Comparison of ENCODE assay signal across 27 cellular contexts in genomic region chr18:36608107-36608506, GRCh38.
DNase-seq lines count a peak whose midpoint lies in the region; ATAC-seq, FAIRE-seq and TF ChIP-seq lines count a peak whose summit lies in the region.
"Had no signal": no experiment of that assay in that cellular context is flagged by ENCODE, and none has a peak within 500 bp of the region (broad histone marks: within the 10 kb centered on the region; RNA-seq: fewer than 3 reads in every experiment).

No MANE protein-coding gene starts in this region.

- H3K4me1 ChIP-seq in HEK293 (ENCODE audit: control insufficient read depth, insufficient read depth, low read length): no peaks in the 10 kb centered on the region
- H3K4me1 ChIP-seq in hepatocyte (ENCODE audit: insufficient read depth): peaks cover 3% of the 10 kb centered on the region
- H3K4me1 ChIP-seq: A549 had no signal

- CTCF ChIA-PET in HEK293 (lab: Yijun Ruan, JAX): no interaction called here

- H3K36me3 ChIP-seq in HEK293 (ENCODE audit: control insufficient read depth in 2 of 2, insufficient read depth in 1 of 2, low read length in 2 of 2): peaks cover 0 to 11% of the 10 kb centered on the region in 2 experiments; a peak in 1 of 3 replicates
- H3K36me3 ChIP-seq in hepatocyte (replicated peaks; ENCODE audit: insufficient read depth, low read depth): no peaks in the 10 kb centered on the region
- H3K36me3 ChIP-seq: BLaER1 treated with 17β-estradiol and CSF1 and Interleukin-3, amounts not matched to agents 10 nM and 100 nM; HAP-1 had no signal

- no peaks in the 10 kb centered on the region for H3K9me2 ChIP-seq in hepatocyte (replicated peaks; ENCODE audit: insufficient read depth)

- no peak overlapping the region for H2AFZ ChIP-seq in hepatocyte

- ATAC-seq in left colon: no peak
- ATAC-seq: A549, GM12878 had no signal

- FAIRE-seq in RCC 7860 (lab: Jason Lieb, UNC): no peak
- FAIRE-seq: A549, GM12878 had no signal

- no peak overlapping the region for H3K27ac ChIP-seq in HEK293 (ENCODE audit: extremely low read depth, low read depth, low read length)
- no peak overlapping the region for H3K27ac ChIP-seq in hepatocyte
- H3K27ac ChIP-seq: A549; BLaER1 treated with 17β-estradiol and CSF1 and Interleukin-3, amounts not matched to agents 10 nM and 100 nM; SK-N-MC had no signal

- no peaks in the 10 kb centered on the region for H3K9me3 ChIP-seq in HEK293 (ENCODE audit: control insufficient read depth, insufficient read depth, low read depth, low read length)
- H3K9me3 ChIP-seq in hepatocyte (ENCODE audit: low read depth): no peaks in the 10 kb centered on the region
- H3K9me3 ChIP-seq: A549, HAP-1 had no signal

- TF ChIP-seq CTCF in HEK293 (tag by site-specific recombination; IDR thresholded peaks at IDR 0.05): no peak
- TF ChIP-seq CTCF in hepatocyte (IDR thresholded peaks at IDR 0.05; ENCODE audit: poor library complexity): no peak

- peak; percentile 26 for DNase-seq in RCC 7860 (ENCODE audit: low spot score)
- peak; percentile 62 for DNase-seq in hepatocyte (ENCODE audit: low spot score)
- peak; percentile 16 for DNase-seq in renal cortical epithelial cell (ENCODE audit: low read depth)
- DNase-seq in effector CD8-positive, alpha-beta T cell (lab: John Stamatoyannopoulos, UW): no peak
- DNase-seq in left colon: no peak
- no peak for DNase-seq in Kasumi-1 (lab: John Stamatoyannopoulos, UW)
- DNase-seq: AML-193; CD4-positive, alpha-beta T cell; DMS 273 treated with DMSO at 0.1 percent for 48 hours; DMS79; EL; GDM1; GOT3; Karpas-422; MV-4-11; NCI-H1105; NCI-H1436 treated with DMSO at 0.1 percent for 48 hours; NCI-H187 treated with DMSO at 0.1 percent for 48 hours; NCI-H446 treated with DMSO at 0.1 percent for 48 hours; NCI-H526 treated with DMSO at 0.1 percent for 48 hours; SIG-M5 had no signal

- no peak overlapping the region for H3K4me3 ChIP-seq in HEK293 (ENCODE audit: low read depth, low read length)
- no peak overlapping the region for H3K4me3 ChIP-seq in hepatocyte
- H3K4me3 ChIP-seq: A549; BLaER1 treated with 17β-estradiol and CSF1 and Interleukin-3, amounts not matched to agents 10 nM and 100 nM; GM12878; HAP-1; SK-N-MC had no signal

- 53% methylated on average over 3 of the region's 3 CpGs for WGBS in hepatocyte (ENCODE audit: low lambda C conversion rate, missing lambda C conversion rate)

- intact Hi-C loops in left colon (cut with DNase I, micrococcal nuclease): no loop called here

- no peaks in the 10 kb centered on the region for H3K27me3 ChIP-seq in hepatocyte
- H3K27me3 ChIP-seq: BLaER1 treated with 17β-estradiol and CSF1 and Interleukin-3, amounts not matched to agents 10 nM and 100 nM had no signal

- POLR2A ChIA-PET in HEK293 (lab: Yijun Ruan, JAX): no interaction called here

- no peaks in the 10 kb centered on the region for H4K20me1 ChIP-seq in hepatocyte (ENCODE audit: insufficient read depth, poor library complexity, severe bottlenecking)
- H4K20me1 ChIP-seq: BLaER1 treated with 17β-estradiol and CSF1 and Interleukin-3, amounts not matched to agents 10 nM and 100 nM had no signal

- no peak overlapping the region for H3K4me2 ChIP-seq in hepatocyte
- H3K4me2 ChIP-seq: A549 had no signal

- no peaks in the 10 kb centered on the region for H3K79me2 ChIP-seq in hepatocyte

TF ChIP-seq in HEK293, 187 proteins besides CTCF, POLR2A, EP300 and RAD21:
- TF ChIP-seq ZNF266 (tag by site-specific recombination; IDR thresholded peaks at IDR 0.05; ENCODE audit: low read depth) (peak; percentile 67; the same call in 1 of the 2 replicates), ZNF549 (tag by site-specific recombination; IDR thresholded peaks at IDR 0.05) (no peak)

Comparison
In these comparisons a context has a peak if more than half of its experiments do, and no peak if none do; other contexts are left out.
1. DNase-seq: peak in RCC 7860 (single experiment), hepatocyte (single experiment) and renal cortical epithelial cell (single experiment); none in effector CD8-positive, alpha-beta T cell (single experiment), left colon (0 of 2) and Kasumi-1 (0 of 2).